1 cellular context compared by ENCODE assay signal in the genomic region with DNA sequence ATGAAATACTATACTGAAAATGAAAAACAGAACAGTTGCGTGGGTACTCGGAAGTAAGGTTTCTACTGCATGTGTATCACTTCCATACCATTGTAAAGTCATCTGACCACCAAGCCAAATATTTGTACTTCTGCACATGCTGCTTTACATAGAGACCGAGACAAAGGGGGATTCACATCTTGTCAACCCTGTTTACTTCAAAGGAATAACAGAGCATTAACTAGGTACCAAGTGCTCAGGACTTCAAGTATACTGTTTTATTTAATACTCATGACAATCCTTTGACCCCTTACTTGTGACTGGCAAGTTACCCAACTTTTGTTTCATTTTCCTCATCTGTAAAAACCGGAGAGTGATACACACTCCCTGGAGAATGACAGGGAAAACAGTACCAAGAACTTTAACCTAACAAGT.
A peak's percentile ranks its signal among the peaks of the same experiment; 100 is the strongest.
TF ChIP-seq lines count a peak whose summit lies in the region.

No MANE protein-coding gene starts in this region.

TF ChIP-seq in HepG2, 621 proteins besides CTCF, POLR2A, EP300 and RAD21 (continued from another document and continues in another):
- TF ChIP-seq ZBTB7A (CRISPR knock-in tag; IDR thresholded peaks at IDR 0.05) (no peak), FOXJ3 (CRISPR knock-in tag; IDR thresholded peaks at IDR 0.05; ENCODE audit: borderline replicate concordance) (peak; percentile 88), ZNF564 (CRISPR knock-in tag; IDR thresholded peaks at IDR 0.05) (0 out of 2 replicates have a peak, but pooled peaks have one; percentile 31), ZNF720 (CRISPR knock-in tag; IDR thresholded peaks at IDR 0.05) (no peak), ARNT (IDR thresholded peaks at IDR 0.05) (no peak), HNRNPUL1 (IDR thresholded peaks at IDR 0.05; ENCODE audit: low read depth, low read length) (no peak), MLLT10 (CRISPR knock-in tag; IDR thresholded peaks at IDR 0.05) (no peak), ZFY (CRISPR knock-in tag; IDR thresholded peaks at IDR 0.05) (no peak), ZSCAN21 (CRISPR knock-in tag; IDR thresholded peaks at IDR 0.05; ENCODE audit: borderline replicate concordance) (no peak), IKZF1 (IDR thresholded peaks at IDR 0.05) (no peak), ZNF501 (CRISPR knock-in tag; IDR thresholded peaks at IDR 0.05) (no peak), ZNF224 (CRISPR knock-in tag; IDR thresholded peaks at IDR 0.05) (no peak), ZNF777 (CRISPR knock-in tag; IDR thresholded peaks at IDR 0.05) (no peak), PCBP1 (IDR thresholded peaks at IDR 0.05; ENCODE audit: borderline replicate concordance, low read depth, low read length) (no peak), ZNF232 (CRISPR knock-in tag; IDR thresholded peaks at IDR 0.05; ENCODE audit: borderline replicate concordance) (0 out of 2 replicates have a peak, but pooled peaks have one; percentile 11), SYNCRIP (IDR thresholded peaks at IDR 0.05; ENCODE audit: insufficient read depth, low read depth, low read length) (no peak), JUND (CRISPR knock-in tag; IDR thresholded peaks at IDR 0.05) (no peak), TEAD2 (CRISPR knock-in tag; IDR thresholded peaks at IDR 0.05) (no peak), ZNF552 (CRISPR knock-in tag; IDR thresholded peaks at IDR 0.05; ENCODE audit: borderline replicate concordance) (no peak), ZNF614 (CRISPR knock-in tag; IDR thresholded peaks at IDR 0.05; ENCODE audit: borderline replicate concordance) (0 out of 2 replicates have a peak, but pooled peaks have one; percentile 51), AHDC1 (CRISPR knock-in tag; IDR thresholded peaks at IDR 0.05; ENCODE audit: borderline replicate concordance) (peak; percentile 51; the same call in 1 of the 2 replicates), GATAD1 (CRISPR knock-in tag; IDR thresholded peaks at IDR 0.05) (no peak; the same call in 1 of the 2 replicates), NFE2 (CRISPR knock-in tag; IDR thresholded peaks at IDR 0.05) (no peak), NCOR1 (IDR thresholded peaks at IDR 0.05; ENCODE audit: borderline replicate concordance, low read length) (peak; percentile 52; the same call in 1 of the 2 replicates), SALL1 (CRISPR knock-in tag; IDR thresholded peaks at IDR 0.05) (peak; percentile 27; the same call in 1 of the 2 replicates), ZBTB7B (CRISPR knock-in tag; IDR thresholded peaks at IDR 0.05) (0 out of 2 replicates have a peak, but pooled peaks have one; percentile 61), MBNL3 (CRISPR knock-in tag; conservative IDR thresholded peaks at IDR 0.05) (no peak), SP5 (CRISPR knock-in tag; IDR thresholded peaks at IDR 0.05; ENCODE audit: borderline replicate concordance, low read depth) (peak; percentile 30; the same call in 1 of the 2 replicates), E2F5 (CRISPR knock-in tag; conservative IDR thresholded peaks at IDR 0.05) (no peak), ZBTB34 (CRISPR knock-in tag; IDR thresholded peaks at IDR 0.05) (no peak), ZNF761 (CRISPR knock-in tag; conservative IDR thresholded peaks at IDR 0.05) (no peak), KLF12 (CRISPR knock-in tag; IDR thresholded peaks at IDR 0.05; ENCODE audit: borderline replicate concordance) (no peak), ZMYM3 (CRISPR knock-in tag; IDR thresholded peaks at IDR 0.05) (peak; percentile 13; the same call in 1 of the 2 replicates), ZNF605 (CRISPR knock-in tag; IDR thresholded peaks at IDR 0.05) (no peak)
- TF ChIP-seq, protein P1, sequence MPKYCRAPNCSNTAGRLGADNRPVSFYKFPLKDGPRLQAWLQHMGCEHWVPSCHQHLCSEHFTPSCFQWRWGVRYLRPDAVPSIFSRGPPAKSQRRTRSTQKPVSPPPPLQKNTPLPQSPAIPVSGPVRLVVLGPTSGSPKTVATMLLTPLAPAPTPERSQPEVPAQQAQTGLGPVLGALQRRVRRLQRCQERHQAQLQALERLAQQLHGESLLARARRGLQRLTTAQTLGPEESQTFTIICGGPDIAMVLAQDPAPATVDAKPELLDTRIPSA (CRISPR knock-in tag; IDR thresholded peaks at IDR 0.05; ENCODE audit: borderline replicate concordance): no peak
- TF ChIP-seq, protein P2, sequence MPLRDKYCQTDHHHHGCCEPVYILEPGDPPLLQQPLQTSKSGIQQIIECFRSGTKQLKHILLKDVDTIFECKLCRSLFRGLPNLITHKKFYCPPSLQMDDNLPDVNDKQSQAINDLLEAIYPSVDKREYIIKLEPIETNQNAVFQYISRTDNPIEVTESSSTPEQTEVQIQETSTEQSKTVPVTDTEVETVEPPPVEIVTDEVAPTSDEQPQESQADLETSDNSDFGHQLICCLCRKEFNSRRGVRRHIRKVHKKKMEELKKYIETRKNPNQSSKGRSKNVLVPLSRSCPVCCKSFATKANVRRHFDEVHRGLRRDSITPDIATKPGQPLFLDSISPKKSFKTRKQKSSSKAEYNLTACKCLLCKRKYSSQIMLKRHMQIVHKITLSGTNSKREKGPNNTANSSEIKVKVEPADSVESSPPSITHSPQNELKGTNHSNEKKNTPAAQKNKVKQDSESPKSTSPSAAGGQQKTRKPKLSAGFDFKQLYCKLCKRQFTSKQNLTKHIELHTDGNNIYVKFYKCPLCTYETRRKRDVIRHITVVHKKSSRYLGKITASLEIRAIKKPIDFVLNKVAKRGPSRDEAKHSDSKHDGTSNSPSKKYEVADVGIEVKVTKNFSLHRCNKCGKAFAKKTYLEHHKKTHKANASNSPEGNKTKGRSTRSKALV (CRISPR knock-in tag; IDR thresholded peaks at IDR 0.05): no peak
- TF ChIP-seq, protein P3, sequence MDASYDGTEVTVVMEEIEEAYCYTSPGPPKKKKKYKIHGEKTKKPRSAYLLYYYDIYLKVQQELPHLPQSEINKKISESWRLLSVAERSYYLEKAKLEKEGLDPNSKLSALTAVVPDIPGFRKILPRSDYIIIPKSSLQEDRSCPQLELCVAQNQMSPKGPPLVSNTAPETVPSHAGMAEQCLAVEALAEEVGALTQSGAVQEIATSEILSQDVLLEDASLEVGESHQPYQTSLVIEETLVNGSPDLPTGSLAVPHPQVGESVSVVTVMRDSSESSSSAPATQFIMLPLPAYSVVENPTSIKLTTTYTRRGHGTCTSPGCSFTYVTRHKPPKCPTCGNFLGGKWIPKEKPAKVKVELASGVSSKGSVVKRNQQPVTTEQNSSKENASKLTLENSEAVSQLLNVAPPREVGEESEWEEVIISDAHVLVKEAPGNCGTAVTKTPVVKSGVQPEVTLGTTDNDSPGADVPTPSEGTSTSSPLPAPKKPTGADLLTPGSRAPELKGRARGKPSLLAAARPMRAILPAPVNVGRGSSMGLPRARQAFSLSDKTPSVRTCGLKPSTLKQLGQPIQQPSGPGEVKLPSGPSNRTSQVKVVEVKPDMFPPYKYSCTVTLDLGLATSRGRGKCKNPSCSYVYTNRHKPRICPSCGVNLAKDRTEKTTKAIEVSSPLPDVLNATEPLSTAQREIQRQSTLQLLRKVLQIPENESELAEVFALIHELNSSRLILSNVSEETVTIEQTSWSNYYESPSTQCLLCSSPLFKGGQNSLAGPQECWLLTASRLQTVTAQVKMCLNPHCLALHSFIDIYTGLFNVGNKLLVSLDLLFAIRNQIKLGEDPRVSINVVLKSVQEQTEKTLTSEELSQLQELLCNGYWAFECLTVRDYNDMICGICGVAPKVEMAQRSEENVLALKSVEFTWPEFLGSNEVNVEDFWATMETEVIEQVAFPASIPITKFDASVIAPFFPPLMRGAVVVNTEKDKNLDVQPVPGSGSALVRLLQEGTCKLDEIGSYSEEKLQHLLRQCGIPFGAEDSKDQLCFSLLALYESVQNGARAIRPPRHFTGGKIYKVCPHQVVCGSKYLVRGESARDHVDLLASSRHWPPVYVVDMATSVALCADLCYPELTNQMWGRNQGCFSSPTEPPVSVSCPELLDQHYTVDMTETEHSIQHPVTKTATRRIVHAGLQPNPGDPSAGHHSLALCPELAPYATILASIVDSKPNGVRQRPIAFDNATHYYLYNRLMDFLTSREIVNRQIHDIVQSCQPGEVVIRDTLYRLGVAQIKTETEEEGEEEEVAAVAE (CRISPR knock-in tag; IDR thresholded peaks at IDR 0.05; ENCODE audit: borderline replicate concordance): no peak
- TF ChIP-seq, protein P4, sequence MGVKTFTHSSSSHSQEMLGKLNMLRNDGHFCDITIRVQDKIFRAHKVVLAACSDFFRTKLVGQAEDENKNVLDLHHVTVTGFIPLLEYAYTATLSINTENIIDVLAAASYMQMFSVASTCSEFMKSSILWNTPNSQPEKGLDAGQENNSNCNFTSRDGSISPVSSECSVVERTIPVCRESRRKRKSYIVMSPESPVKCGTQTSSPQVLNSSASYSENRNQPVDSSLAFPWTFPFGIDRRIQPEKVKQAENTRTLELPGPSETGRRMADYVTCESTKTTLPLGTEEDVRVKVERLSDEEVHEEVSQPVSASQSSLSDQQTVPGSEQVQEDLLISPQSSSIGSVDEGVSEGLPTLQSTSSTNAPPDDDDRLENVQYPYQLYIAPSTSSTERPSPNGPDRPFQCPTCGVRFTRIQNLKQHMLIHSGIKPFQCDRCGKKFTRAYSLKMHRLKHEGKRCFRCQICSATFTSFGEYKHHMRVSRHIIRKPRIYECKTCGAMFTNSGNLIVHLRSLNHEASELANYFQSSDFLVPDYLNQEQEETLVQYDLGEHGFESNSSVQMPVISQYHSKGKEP (CRISPR knock-in tag; IDR thresholded peaks at IDR 0.05): no peak
- TF ChIP-seq, protein P5, sequence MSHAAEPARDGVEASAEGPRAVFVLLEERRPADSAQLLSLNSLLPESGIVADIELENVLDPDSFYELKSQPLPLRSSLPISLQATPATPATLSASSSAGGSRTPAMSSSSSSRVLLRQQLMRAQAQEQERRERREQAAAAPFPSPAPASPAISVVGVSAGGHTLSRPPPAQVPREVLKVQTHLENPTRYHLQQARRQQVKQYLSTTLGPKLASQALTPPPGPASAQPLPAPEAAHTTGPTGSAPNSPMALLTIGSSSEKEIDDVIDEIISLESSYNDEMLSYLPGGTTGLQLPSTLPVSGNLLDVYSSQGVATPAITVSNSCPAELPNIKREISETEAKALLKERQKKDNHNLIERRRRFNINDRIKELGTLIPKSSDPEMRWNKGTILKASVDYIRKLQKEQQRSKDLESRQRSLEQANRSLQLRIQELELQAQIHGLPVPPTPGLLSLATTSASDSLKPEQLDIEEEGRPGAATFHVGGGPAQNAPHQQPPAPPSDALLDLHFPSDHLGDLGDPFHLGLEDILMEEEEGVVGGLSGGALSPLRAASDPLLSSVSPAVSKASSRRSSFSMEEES (CRISPR knock-in tag; IDR thresholded peaks at IDR 0.05): peak; percentile 98
- TF ChIP-seq, protein P6, sequence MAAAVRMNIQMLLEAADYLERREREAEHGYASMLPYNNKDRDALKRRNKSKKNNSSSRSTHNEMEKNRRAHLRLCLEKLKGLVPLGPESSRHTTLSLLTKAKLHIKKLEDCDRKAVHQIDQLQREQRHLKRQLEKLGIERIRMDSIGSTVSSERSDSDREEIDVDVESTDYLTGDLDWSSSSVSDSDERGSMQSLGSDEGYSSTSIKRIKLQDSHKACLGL (CRISPR knock-in tag; IDR thresholded peaks at IDR 0.05): no peak
